In the genomic region with DNA sequence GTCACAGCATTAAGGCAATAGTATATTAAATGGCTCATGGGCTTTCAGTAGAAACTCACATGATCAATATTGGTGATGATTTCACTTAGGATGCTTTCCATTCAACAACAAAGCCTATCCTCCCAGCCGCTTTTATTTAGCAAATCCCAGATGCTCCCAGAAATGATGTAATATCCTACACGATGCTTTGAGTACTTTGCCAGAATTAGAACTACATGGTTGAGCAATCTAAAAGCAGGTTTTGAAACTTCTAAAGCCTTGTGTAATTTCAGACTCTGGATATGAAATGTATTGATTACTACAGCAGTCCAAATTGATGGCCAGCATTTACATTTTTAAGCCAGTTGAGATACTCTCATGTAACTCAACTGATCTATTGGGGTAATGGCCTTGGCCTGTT, we compare ENCODE assay signal across 21 cellular contexts. TPM values are rescaled to one million over a fixed set of nuclear protein-coding genes. Genes with fewer than 3 reads are reported as not detected.
DNase-seq lines count a peak whose midpoint lies in the region; ATAC-seq and TF ChIP-seq lines count a peak whose summit lies in the region.
"Had no signal": no experiment of that assay in that cellular context is flagged by ENCODE, and none has a peak within 500 bp of the region (broad histone marks: within the 10 kb centered on the region; RNA-seq: fewer than 3 reads in every experiment).

No MANE protein-coding gene starts in this region.

- DNase-seq in Ammon's horn (ENCODE audit: low spot score), result peak; percentile 40
- DNase-seq in NOMO-1 treated with DMSO at 0.1 percent for 48 hours (lab: John Stamatoyannopoulos, UW; ENCODE audit: unreplicated experiment), result peak; percentile 51
- peak; percentile 68 for DNase-seq in fibroblast of gingiva (ENCODE audit: low read depth)
- peak; percentile 62 for DNase-seq in mesenchymal stem cell
- DNase-seq in left lung, result no peak
- DNase-seq: activated CD4-positive, alpha-beta T cell treated with anti-CD3 and anti-CD28 coated beads for 36 hours; activated T-cell treated with anti-CD3 and anti-CD28 coated beads, Interleukin-2, amount 50 U/mL, for 72 hours; body of pancreas; Kasumi-1; midbrain; NCI-H1436 treated with DMSO at 0.1 percent for 48 hours; NCI-H526; pancreas; right cardiac atrium; SW 1271; testis had no signal

- H3K36me3 ChIP-seq in mesenchymal stem cell (ENCODE audit: control insufficient read depth in 1 of 2, insufficient read depth in 2 of 2, low read depth in 1 of 2, low read length in 2 of 2) (no peaks in the 10 kb centered on the region), left lung (no peaks in the 10 kb centered on the region)
- H3K36me3 ChIP-seq: HAP-1, pancreas had no signal

- H3K27ac ChIP-seq in mesenchymal stem cell (ENCODE audit: low read length, poor library complexity, severe bottlenecking) (no peak overlapping the region), left lung (no peak overlapping the region)
- H3K27ac ChIP-seq: body of pancreas, pancreas, testis had no signal

- no peak overlapping the region for H3K23ac ChIP-seq in mesenchymal stem cell (ENCODE audit: low read length in 2 of 2)

- H2AK5ac ChIP-seq in mesenchymal stem cell (ENCODE audit: low read length, severe bottlenecking), result no peak overlapping the region

- H3K9me3 ChIP-seq in mesenchymal stem cell (ENCODE audit: control insufficient read depth, low read length) (no peaks in the 10 kb centered on the region), left lung (peaks cover 0 to 7% of the 10 kb centered on the region in 2 donors)
- H3K9me3 ChIP-seq: body of pancreas, HAP-1, pancreas, testis had no signal

- H2AFZ ChIP-seq in mesenchymal stem cell (ENCODE audit: low read depth, low read length), result no peak overlapping the region

- ATAC-seq in GM18520 (IDR thresholded peaks at IDR 0.05; ENCODE audit: unreplicated experiment), result no peak
- ATAC-seq in left lung, result no peak
- ATAC-seq in GM21367 (IDR thresholded peaks at IDR 0.05; ENCODE audit: unreplicated experiment), result no peak
- ATAC-seq: activated CD4-positive, alpha-beta T cell treated with anti-CD3 and anti-CD28 coated beads for 36 hours; activated T-cell treated with anti-CD3 and anti-CD28 coated beads, Interleukin-2, amount 50 U/mL, for 72 hours; body of pancreas; pancreas; right cardiac atrium had no signal

- no peak overlapping the region for H2BK5ac ChIP-seq in mesenchymal stem cell (ENCODE audit: low read depth, low read length, poor library complexity, severe bottlenecking)

- H3K9ac ChIP-seq in mesenchymal stem cell (ENCODE audit: low read length), result no peak overlapping the region

- no peak overlapping the region for H3K4ac ChIP-seq in mesenchymal stem cell (ENCODE audit: low read depth in 1 of 2, low read length in 2 of 2)

- H3K4me2 ChIP-seq in mesenchymal stem cell (ENCODE audit: low read length, poor library complexity, severe bottlenecking), result no peak overlapping the region

- no peak overlapping the region for H3K14ac ChIP-seq in mesenchymal stem cell (ENCODE audit: low read length in 2 of 2)

- H3K27me3 ChIP-seq in mesenchymal stem cell (ENCODE audit: control insufficient read depth in 1 of 2, insufficient read depth in 1 of 2, low read length in 2 of 2) (peaks cover 0 to 4% of the 10 kb centered on the region in 2 experiments), left lung (no peaks in the 10 kb centered on the region)
- H3K27me3 ChIP-seq: body of pancreas, pancreas, testis had no signal

- WGBS in mesenchymal stem cell, result no CpG with 5 or more reads among the region's 2 CpGs

- H2BK15ac ChIP-seq in mesenchymal stem cell (ENCODE audit: low read depth, poor library complexity, severe bottlenecking), result no peak overlapping the region

- no peaks in the 10 kb centered on the region for H3K79me1 ChIP-seq in mesenchymal stem cell (replicated peaks; ENCODE audit: low read length, poor library complexity, severe bottlenecking)

- intact Hi-C loops in left lung (cut with DNase I), result no loop called here

- no peak overlapping the region for H3K4me3 ChIP-seq in mesenchymal stem cell (ENCODE audit: insufficient read depth in 1 of 2, low read depth in 1 of 2, low read length in 2 of 2)
- no peak overlapping the region for H3K4me3 ChIP-seq in left lung
- H3K4me3 ChIP-seq: body of pancreas, HAP-1, pancreas, testis had no signal

- TF ChIP-seq CTCF in left lung (IDR thresholded peaks at IDR 0.05), result no peak

- H3K4me1 ChIP-seq in mesenchymal stem cell (ENCODE audit: control insufficient read depth, insufficient read depth, low read depth, low read length) (no peaks in the 10 kb centered on the region), left lung (no peaks in the 10 kb centered on the region)
- H3K4me1 ChIP-seq: body of pancreas, HAP-1, pancreas, testis had no signal

- H4K91ac ChIP-seq in mesenchymal stem cell (ENCODE audit: low read length), result no peak overlapping the region

- H3K18ac ChIP-seq in mesenchymal stem cell (ENCODE audit: low read depth in 1 of 2, low read length in 2 of 2), result no peak overlapping the region

- no peak overlapping the region for H4K8ac ChIP-seq in mesenchymal stem cell (ENCODE audit: low read length)

- no peak overlapping the region for H2BK12ac ChIP-seq in mesenchymal stem cell (ENCODE audit: low read length in 2 of 2)

- H2BK120ac ChIP-seq in mesenchymal stem cell (ENCODE audit: low read depth, low read length), result no peak overlapping the region

RNA-seq across cellular contexts. Expression of a gene that starts 13.6 kb away (rescaled TPM):
- not detected for polyA plus RNA-seq in mesenchymal stem cell (2013, experiment 1 of 2)
- polyA plus RNA-seq in mesenchymal stem cell (2013, experiment 2 of 2), result not detected
- total RNA-seq in left lung, result 1 to 10 TPM in 1 of 2 donors, under 1 TPM in 1; 0.23 to 1.9 TPM
- total RNA-seq: activated CD4-positive, alpha-beta T cell treated with anti-CD3 and anti-CD28 coated beads for 36 hours; activated T-cell treated with anti-CD3 and anti-CD28 coated beads, Interleukin-2, amount 50 U/mL, for 72 hours; body of pancreas; Daoy had no signal
- polyA plus RNA-seq: AG04450 had no signal

Comparison
In these comparisons a context has a peak if more than half of its experiments do, and no peak if none do; other contexts are left out.
1. DNase-seq: peak in Ammon's horn (single experiment), NOMO-1 treated with DMSO at 0.1 percent for 48 hours (single experiment), fibroblast of gingiva (single experiment) and mesenchymal stem cell (single experiment); none in left lung (0 of 2).